ENCODE assay signal across 8 cellular contexts in genomic region chr9:19028835-19029451, GRCh38. TPM values are rescaled to one million over a fixed set of nuclear protein-coding genes. Genes with fewer than 3 reads are reported as not detected.
DNase-seq lines count a peak whose midpoint lies in the region; ATAC-seq and TF ChIP-seq lines count a peak whose summit lies in the region.

No MANE protein-coding gene starts in this region.

- peaks cover 0 to 3% of the 10 kb centered on the region in 2 donors for H3K4me1 Mint-ChIP-seq in effector memory CD8-positive, alpha-beta T cell (ENCODE audit: low read depth in 2 of 2)

- TF ChIP-seq CTCF in HEK293 (tag by site-specific recombination; IDR thresholded peaks at IDR 0.05) (no peak), SK-N-SH (IDR thresholded peaks at IDR 0.05) (peak; percentile 79)

- POLR2A ChIA-PET in HEK293 (lab: Yijun Ruan, JAX) (interaction anchor here (1.7 kb wide), 1 partner anchor 20 kb away, joined by 4 read pairs; the partner anchor contains the start of gene RRAGA), SK-N-SH (lab: Yijun Ruan, JAX) (no interaction called here)

- no peaks in the 10 kb centered on the region for H4K20me1 ChIP-seq in SK-N-SH (ENCODE audit: insufficient read depth)

- H3K36me3 ChIP-seq in HEK293 (ENCODE audit: control insufficient read depth in 2 of 2, insufficient read depth in 1 of 2, low read length in 2 of 2) (no peaks in the 10 kb centered on the region), SK-N-SH (replicated peaks in 1 of 2; ENCODE audit: control insufficient read depth in 1 of 2, insufficient read depth in 2 of 2, low read length in 1 of 2) (no peaks in the 10 kb centered on the region)

- H3K79me2 ChIP-seq in SK-N-SH (ENCODE audit: insufficient read depth): no peaks in the 10 kb centered on the region

- CTCF ChIA-PET in HEK293 (lab: Yijun Ruan, JAX) (interaction anchor here (0.5 to 2.8 kb wide), 54 partner anchors 8 to 1501 kb away, joined by 3 to 36 read pairs (median 4); no protein-coding TSS in a partner anchor), SK-N-SH (lab: Yijun Ruan, JAX) (interaction anchor here (0.7 to 6.9 kb wide), 60 partner anchors 8 to 1224 kb away, joined by 3 to 110 read pairs (median 4); partner anchors contain the start of gene RRAGA)

- WGBS in SK-N-SH (ENCODE audit: low lambda C conversion rate): 17% methylated on average over 8 of the region's 8 CpGs

- H3K4me2 ChIP-seq in SK-N-SH: no peak overlapping the region; the same call in 1 of the 2 replicates

- H3K27ac ChIP-seq in HEK293 (ENCODE audit: extremely low read depth, low read depth, low read length) (no peak overlapping the region), SK-N-SH (ENCODE audit: low read depth in 2 of 2, low read length in 1 of 2) (no peak overlapping the region)

- H3F3A ChIP-seq in SK-N-SH (replicated peaks; ENCODE audit: insufficient read depth): no peaks in the 10 kb centered on the region

- no peak overlapping the region for H3K27ac Mint-ChIP-seq in effector memory CD8-positive, alpha-beta T cell

- no peaks in the 10 kb centered on the region for H3K36me3 Mint-ChIP-seq in effector memory CD8-positive, alpha-beta T cell (ENCODE audit: insufficient read depth)

- H3K9ac ChIP-seq in SK-N-SH: no peak overlapping the region

- ATAC-seq in Right ventricle myocardium inferior (peak; percentile 74), GM18873 (IDR thresholded peaks at IDR 0.05; ENCODE audit: low FRiP score, unreplicated experiment) (no peak)
- ATAC-seq in effector memory CD8-positive, alpha-beta T cell (replicated peaks): peak; percentile 35

- peak; percentile 89 for TF ChIP-seq RAD21 in SK-N-SH (IDR thresholded peaks at IDR 0.05; ENCODE audit: low read length)

- no peaks in the 10 kb centered on the region for H3K9me2 ChIP-seq in SK-N-SH

- intact Hi-C loops in Right ventricle myocardium inferior (cut with DNase I) (loop anchor here (1.0 to 5.0 kb wide), 3 partner anchors 587 to 1217 kb away; no protein-coding TSS in a partner anchor), cardiac septum (cut with DNase I) (loop anchor here (5.0 to 10.0 kb wide), 3 partner anchors 584 to 1214 kb away; no protein-coding TSS in a partner anchor)

- H3K9me3 ChIP-seq in HEK293 (ENCODE audit: control insufficient read depth, insufficient read depth, low read depth, low read length): no peaks in the 10 kb centered on the region
- H3K9me3 ChIP-seq in SK-N-SH: no peaks in the 10 kb centered on the region

- no peak for TF ChIP-seq EP300 in SK-N-SH (IDR thresholded peaks at IDR 0.05; ENCODE audit: borderline replicate concordance in 1 of 2, low read depth in 1 of 2, low read length in 1 of 2)

- H3K27me3 Mint-ChIP-seq in effector memory CD8-positive, alpha-beta T cell: peaks cover 20 to 30% of the 10 kb centered on the region in 2 donors

- no peaks in the 10 kb centered on the region for H3K9me3 Mint-ChIP-seq in effector memory CD8-positive, alpha-beta T cell

- H3K4me3 ChIP-seq in HEK293 (ENCODE audit: low read depth, low read length) (no peak overlapping the region), SK-N-SH (ENCODE audit: low read depth in 2 of 2, low read length in 1 of 2) (peak overlapping the region in 1 of 2 experiments; percentile 8; a peak in 1 of 4 replicates)

- no peak overlapping the region for H3K4me3 Mint-ChIP-seq in effector memory CD8-positive, alpha-beta T cell

- H3K27me3 ChIP-seq in SK-N-SH (ENCODE audit: insufficient read depth): no peaks in the 10 kb centered on the region

- no peak for DNase-seq in Right ventricle myocardium inferior (ENCODE audit: missing footprints)
- DNase-seq in cardiac septum (ENCODE audit: low spot score): no peak
- DNase-seq in NCI-H1092 (lab: John Stamatoyannopoulos, UW): peak; percentile 73
- DNase-seq in SK-N-SH: peak; percentile 81
- DNase-seq in effector memory CD8-positive, alpha-beta T cell: peak in 2 of 3 experiments; percentile 4 to 21
- peak; percentile 85 for DNase-seq in medulla oblongata (ENCODE audit: extremely low spot score)

- no peaks in the 10 kb centered on the region for H3K4me1 ChIP-seq in HEK293 (ENCODE audit: control insufficient read depth, insufficient read depth, low read length)
- H3K4me1 ChIP-seq in SK-N-SH (ENCODE audit: control insufficient read depth in 1 of 2, insufficient read depth in 2 of 2, low read depth in 1 of 2, low read length in 1 of 2): no peaks in the 10 kb centered on the region; a peak in 1 of 4 replicates

- H2AFZ ChIP-seq in SK-N-SH (ENCODE audit: low read depth): no peak overlapping the region

TF ChIP-seq in HEK293, 187 proteins besides CTCF, POLR2A, EP300 and RAD21 (continues in another document):
- TF ChIP-seq ZNF654 (tag by site-specific recombination; IDR thresholded peaks at IDR 0.05; ENCODE audit: low read depth) (peak; percentile 76), PRDM10 (tag by site-specific recombination; IDR thresholded peaks at IDR 0.05) (peak; percentile 83), BCL11A (tag by site-specific recombination; IDR thresholded peaks at IDR 0.05; ENCODE audit: low read depth) (no peak), ZEB2 (tag by site-specific recombination; IDR thresholded peaks at IDR 0.05) (no peak), ZNF157 (tag by site-specific recombination; IDR thresholded peaks at IDR 0.05) (no peak), ZNF791 (tag by site-specific recombination; IDR thresholded peaks at IDR 0.05) (no peak)

TF ChIP-seq in SK-N-SH, 30 proteins besides CTCF, POLR2A, EP300 and RAD21:
- TF ChIP-seq SMC3 (IDR thresholded peaks at IDR 0.05; ENCODE audit: low read depth, low read length): peak; percentile 75
- TF ChIP-seq NFIC (IDR thresholded peaks at IDR 0.05; ENCODE audit: borderline replicate concordance): no peak
TF ChIP-seq in SK-N-SH: peak in this region for 1.

RNA-seq across cellular contexts. Expression of gene SAXO1, which starts 4.1 kb away (rescaled TPM):
- total RNA-seq in Right ventricle myocardium inferior (not detected), cardiac septum (0.05 TPM)
- polyA plus RNA-seq in SK-N-SH (2012; rRNA removed): 0.03 TPM in 1 of 2 replicates, not detected in the other
- 0.01 TPM in 2 replicates for polyA plus RNA-seq in SK-N-SH (2012; cell fraction: cytosol; rRNA removed)
- 0.08 and 0.18 TPM in 2 replicates for polyA plus RNA-seq in SK-N-SH (2012; cell fraction: nucleus; rRNA removed)

RNA-seq across cellular contexts. Expression of gene RRAGA, which starts 20.3 kb away (rescaled TPM):
- total RNA-seq in Right ventricle myocardium inferior (76.9 TPM), cardiac septum (86.6 TPM)
- 103 and 106 TPM in 2 replicates for polyA plus RNA-seq in SK-N-SH (2012; rRNA removed)
- 108 and 122 TPM in 2 replicates for polyA plus RNA-seq in SK-N-SH (2012; cell fraction: cytosol; rRNA removed)
- polyA plus RNA-seq in SK-N-SH (2012; cell fraction: nucleus; rRNA removed): 54.4 and 73.1 TPM in 2 replicates

Comparison
In these comparisons a context has a peak if more than half of its experiments do, and no peak if none do; other contexts are left out.
1. DNase-seq: peak in NCI-H1092 (single experiment), SK-N-SH (single experiment), effector memory CD8-positive, alpha-beta T cell (2 of 3) and medulla oblongata (single experiment); none in Right ventricle myocardium inferior (single experiment) and cardiac septum (single experiment).